ENCODE assay signal across 8 cellular contexts in the genomic region with DNA sequence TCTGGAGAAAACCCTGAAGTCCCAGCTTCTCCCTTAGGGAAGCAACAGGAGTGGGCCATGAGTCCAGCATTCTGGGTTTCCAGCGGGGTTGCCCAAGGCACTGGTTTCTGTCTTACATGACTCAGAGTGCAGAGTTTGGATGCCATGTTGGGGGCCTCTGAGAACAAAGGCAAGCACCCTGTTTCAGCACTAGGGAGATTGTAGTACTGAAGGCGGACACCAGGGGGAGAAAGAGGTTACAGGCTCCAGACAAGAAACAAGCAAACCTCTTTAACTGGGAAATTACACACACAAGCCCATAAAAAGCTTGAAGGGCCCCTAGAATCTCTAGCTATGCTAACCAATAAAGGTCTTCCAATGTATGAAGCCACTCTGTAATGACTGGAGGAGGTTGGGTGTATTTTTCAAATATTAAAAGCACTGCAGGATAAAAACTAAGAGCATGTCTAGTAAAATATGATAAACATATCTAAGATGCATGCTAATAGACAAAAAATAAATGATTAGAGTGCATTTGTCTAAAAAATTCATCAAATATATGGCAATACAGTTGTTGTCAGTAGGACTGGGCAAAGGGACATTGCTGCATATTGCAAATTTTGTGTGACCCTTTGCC. TPM values are rescaled to one million over a fixed set of nuclear protein-coding genes. Genes with fewer than 3 reads are reported as not detected.
DNase-seq lines count a peak whose midpoint lies in the region; ATAC-seq and TF ChIP-seq lines count a peak whose summit lies in the region.

No MANE protein-coding gene starts in this region.

- H3K36me3 Mint-ChIP-seq in HFFc6 (ENCODE audit: low read depth): no peaks in the 10 kb centered on the region
- H3K36me3 Mint-ChIP-seq in effector memory CD8-positive, alpha-beta T cell (ENCODE audit: insufficient read depth): no peaks in the 10 kb centered on the region

- H3K27me3 Mint-ChIP-seq in HFFc6 (ENCODE audit: insufficient read depth): no peaks in the 10 kb centered on the region; the same call in none of the 2 replicates
- H3K27me3 Mint-ChIP-seq in effector memory CD8-positive, alpha-beta T cell: peaks cover 25 to 38% of the 10 kb centered on the region in 2 donors

- H3K9me3 Mint-ChIP-seq in HFFc6: peaks cover 17% of the 10 kb centered on the region
- no peaks in the 10 kb centered on the region for H3K9me3 Mint-ChIP-seq in effector memory CD8-positive, alpha-beta T cell

- no peaks in the 10 kb centered on the region for H3K4me1 Mint-ChIP-seq in HFFc6 (ENCODE audit: low read depth)
- no peaks in the 10 kb centered on the region for H3K4me1 Mint-ChIP-seq in effector memory CD8-positive, alpha-beta T cell (ENCODE audit: low read depth in 2 of 2)

- TF ChIP-seq CTCF in HFFc6 (IDR thresholded peaks at IDR 0.05): peak; percentile 76

- peak; percentile 36 for ATAC-seq in effector memory CD8-positive, alpha-beta T cell (replicated peaks)
- ATAC-seq in GM21390 (IDR thresholded peaks at IDR 0.05; ENCODE audit: unreplicated experiment): no peak

- no peak overlapping the region for H3K4me3 Mint-ChIP-seq in HFFc6
- H3K4me3 Mint-ChIP-seq in effector memory CD8-positive, alpha-beta T cell: no peak overlapping the region

- H3K27ac Mint-ChIP-seq in HFFc6: no peak overlapping the region
- H3K27ac Mint-ChIP-seq in effector memory CD8-positive, alpha-beta T cell: no peak overlapping the region

- DNase-seq in ELF-1 (ENCODE audit: low read depth, low spot score) (peak; percentile 84), HFFc6 (peak; percentile 33), NCI-H69 (lab: John Stamatoyannopoulos, UW) (peak; percentile 38), myocyte (ENCODE audit: low read depth) (peak; percentile 58)
- DNase-seq in activated CD4-positive, alpha-beta T cell treated with anti-CD3 and anti-CD28 coated beads, Interleukin-2, amount 50 U/mL, for 48 hours: peak; percentile 74 to 78
- DNase-seq in effector memory CD8-positive, alpha-beta T cell: peak; percentile 46 to 68 (median 53)
- DNase-seq in stimulated activated naive CD4-positive, alpha-beta T cell treated with Interleukin-2 at 50 U/mL for 16 hours (lab: John Stamatoyannopoulos, UW): peak; percentile 23

RNA-seq across cellular contexts. Expression of a gene that starts 7.1 kb away (rescaled TPM):
- total RNA-seq in HFFc6 (2021; fragmentation: NEBNext Ultra II Directional; extraction: Animal tissue kit (Norgen Biotek cat#: 25700)): not detected
- not detected in 2 replicates for total RNA-seq in myocyte
- polyA plus RNA-seq in myocyte (2012): not detected

RNA-seq across cellular contexts. Expression of a gene that starts 44.2 kb away (rescaled TPM):
- total RNA-seq in HFFc6 (2021; fragmentation: NEBNext Ultra II Directional; extraction: Animal tissue kit (Norgen Biotek cat#: 25700)): not detected
- not detected in 2 replicates for total RNA-seq in myocyte
- not detected for polyA plus RNA-seq in myocyte (2012)

RNA-seq across cellular contexts. Expression of a gene that starts 53.6 kb away (rescaled TPM):
- total RNA-seq in HFFc6 (2021; fragmentation: NEBNext Ultra II Directional; extraction: Animal tissue kit (Norgen Biotek cat#: 25700)): not detected
- total RNA-seq in myocyte: not detected in 2 replicates
- not detected for polyA plus RNA-seq in myocyte (2012)

Comparison
In these comparisons a context has a peak if more than half of its experiments do, and no peak if none do; other contexts are left out.
1. DNase-seq: peak in every context shown above with its lines; median percentile 84 in ELF-1; 76 in activated CD4-positive, alpha-beta T cell treated with anti-CD3 and anti-CD28 coated beads, Interleukin-2, amount 50 U/mL, for 48 hours; 58 in myocyte; 53 in effector memory CD8-positive, alpha-beta T cell; 38 in NCI-H69; 33 in HFFc6; 23 in stimulated activated naive CD4-positive, alpha-beta T cell treated with Interleukin-2 at 50 U/mL for 16 hours.